In genomic region chr10:87837445-87837844, GRCh38 we compare ENCODE assay signal across 18 cellular contexts.
A peak's percentile ranks its signal among the peaks of the same experiment; 100 is the strongest.
DNase-seq lines count a peak whose midpoint lies in the region.
"Had no signal": no experiment of that assay in that cellular context is flagged by ENCODE, and none has a peak within 500 bp of the region (broad histone marks: within the 10 kb centered on the region; RNA-seq: fewer than 3 reads in every experiment).

No MANE protein-coding gene starts in this region.

- DNase-seq in CD1c-positive myeloid dendritic cell (ENCODE audit: extremely low spot score) (peak; percentile 45), KBM-7 (peak; percentile 65), SIG-M5 (lab: John Stamatoyannopoulos, UW) (peak; percentile 5), globus pallidus (ENCODE audit: low spot score) (peak; percentile 5), hippocampal formation (lab: John Stamatoyannopoulos, UW) (no peak), NCI-H526 (lab: John Stamatoyannopoulos, UW) (no peak), caudate nucleus (lab: John Stamatoyannopoulos, UW) (no peak), NCI-H748 treated with DMSO at 0.1 percent for 48 hours (lab: John Stamatoyannopoulos, UW) (no peak)
- DNase-seq: activated CD4-positive, alpha-beta memory T cell treated with anti-CD3 and anti-CD28 coated beads, Interleukin-2, amount 10 ng/mL, durations not matched to agents 7 days and 5 days; activated naive CD4-positive, alpha-beta T cell treated with anti-CD3 and anti-CD28 coated beads, Interleukin-2, amount 10 ng/mL, durations not matched to agents 7 days and 5 days; activated T-cell treated with anti-CD3 and anti-CD28 coated beads, Interleukin-2, amount 50 U/mL, for 1 hour; colonic mucosa; mucosa of descending colon; NCI-H1436; NCI-H82; retina; thyroid gland had no signal

- in situ Hi-C loops in KBM-7 (cut with MboI; ENCODE audit: low pct_unique_long_range_greater_than_20kb, low sequenced_read_pairs), result no loop called here

- H3K27ac ChIP-seq in caudate nucleus (ENCODE audit: low read depth, low read length), result no peak overlapping the region
- H3K27ac ChIP-seq: colonic mucosa, neutrophil, thyroid gland had no signal

Comparison
In these comparisons a context has a peak if more than half of its experiments do, and no peak if none do; other contexts are left out.
1. DNase-seq: peak in CD1c-positive myeloid dendritic cell (single experiment), KBM-7 (single experiment), SIG-M5 (single experiment) and globus pallidus (single experiment); none in hippocampal formation (0 of 2), NCI-H526 (0 of 2), caudate nucleus (0 of 61) and NCI-H748 treated with DMSO at 0.1 percent for 48 hours (single experiment).